ENCODE assay signal across 12 cellular contexts in genomic region chr22:21626735-21627469, GRCh38. TPM values are rescaled to one million over a fixed set of nuclear protein-coding genes. Genes with fewer than 3 reads are reported as not detected.
DNase-seq lines count a peak whose midpoint lies in the region; ATAC-seq, FAIRE-seq and TF ChIP-seq lines count a peak whose summit lies in the region.
"Had no signal": no experiment of that assay in that cellular context is flagged by ENCODE, and none has a peak within 500 bp of the region (broad histone marks: within the 10 kb centered on the region; RNA-seq: fewer than 3 reads in every experiment).

No MANE protein-coding gene starts in this region.

- RAD21 ChIA-PET in GM12878 (lab: Charles Lee; ENCODE audit: unreplicated experiment), result interaction anchor here (3.4 kb wide), 1 partner anchor 19 kb away, joined by 19 read pairs; no protein-coding TSS in a partner anchor

- H3K27me3 Mint-ChIP-seq in MCF 10A (ENCODE audit: insufficient read depth, unreplicated experiment), result no peaks in the 10 kb centered on the region
- no peaks in the 10 kb centered on the region for H3K27me3 Mint-ChIP-seq in stimulated activated naive B cell treated with anti-CD40 and anti-IgM and Interleukin-4, amounts not matched to agents 10 μg/mL and 1 μg/mL and 100 μg/mL, for 72 hours

- H3K9me3 Mint-ChIP-seq in MCF 10A (ENCODE audit: unreplicated experiment), result no peaks in the 10 kb centered on the region
- peaks cover 0 to 3% of the 10 kb centered on the region in 2 donors for H3K9me3 Mint-ChIP-seq in stimulated activated naive B cell treated with anti-CD40 and anti-IgM and Interleukin-4, amounts not matched to agents 10 μg/mL and 1 μg/mL and 100 μg/mL, for 72 hours

- no peak for FAIRE-seq in GM12878 (lab: Jason Lieb, UNC)

- H3K36me3 ChIP-seq in breast epithelium (no peaks in the 10 kb centered on the region), GM12878 (ENCODE audit: control insufficient read depth in 2 of 2, insufficient read depth in 2 of 2, low read length in 1 of 2) (peaks cover 11 to 17% of the 10 kb centered on the region in 2 experiments; a peak in 3 of 4 replicates)

- H3K27ac Mint-ChIP-seq in MCF 10A (ENCODE audit: low read depth, unreplicated experiment), result no peak overlapping the region
- peak overlapping the region; percentile 94 for H3K27ac Mint-ChIP-seq in stimulated activated naive B cell treated with anti-CD40 and anti-IgM and Interleukin-4, amounts not matched to agents 10 μg/mL and 1 μg/mL and 100 μg/mL, for 72 hours
- H3K27ac Mint-ChIP-seq: GM23338 had no signal

- peaks cover 7% of the 10 kb centered on the region for H4K20me1 ChIP-seq in GM12878 (ENCODE audit: control insufficient read depth, insufficient read depth)

- H3K4me3 ChIP-seq in breast epithelium (no peak overlapping the region), GM12878 (no peak overlapping the region)
- H3K4me3 ChIP-seq: GM23338, spleen had no signal

- POLR2A ChIA-PET in MCF 10A (lab: Yijun Ruan, JAX) (interaction anchor here (0.6 to 4.6 kb wide), 3 partner anchors 10 to 39 kb away, joined by 3 to 80 read pairs (median 6); partner anchors contain the start of gene SDF2L1), GM12878 (lab: Charles Lee) (no interaction called here)

- CTCF ChIA-PET in MCF 10A (lab: Yijun Ruan, JAX), result interaction anchor here (0.6 to 5.8 kb wide), 4 partner anchors 12 to 844 kb away, joined by 4 to 69 read pairs (median 7); partner anchors contain the start of gene SDF2L1
- CTCF ChIA-PET in GM12878 (lab: Yijun Ruan, JAX), result interaction anchor here (0.7 to 5.9 kb wide), 4 partner anchors 10 to 20 kb away, joined by 3 to 106 read pairs (median 10); partner anchors contain the start of gene SDF2L1

- in situ Hi-C loops in GM12878 (cut with MboI), result no loop called here

- no peak overlapping the region for H2AFZ ChIP-seq in GM12878 (ENCODE audit: control insufficient read depth, low read depth, low read length)
- H2AFZ ChIP-seq: GM23338 had no signal

- H3K9me3 ChIP-seq in breast epithelium (no peaks in the 10 kb centered on the region), GM12878 (replicated peaks; ENCODE audit: control insufficient read depth, insufficient read depth, low read length) (no peaks in the 10 kb centered on the region)
- H3K9me3 ChIP-seq: spleen had no signal

- DNase-seq in MCF 10A (ENCODE audit: unreplicated experiment) (no peak), breast epithelium (ENCODE audit: low spot score in 2 of 2) (no peak), NCI-H1694 treated with DMSO at 0.1 percent for 48 hours (lab: John Stamatoyannopoulos, UW) (peak; percentile 90), GM12878 (ENCODE audit: low read depth, low spot score) (no peak), HK-2 (ENCODE audit: unreplicated experiment) (no peak)
- no peak for DNase-seq in stimulated activated naive B cell treated with anti-CD40 and anti-IgM and Interleukin-4, amounts not matched to agents 10 μg/mL and 1 μg/mL and 100 μg/mL, for 72 hours
- no peak for DNase-seq in stimulated activated CD4-positive, alpha-beta T cell treated with anti-CD3 and anti-CD28 coated beads, Interleukin-2, amount 100 ng/mL, for 48 hours
- DNase-seq: dermis blood vessel endothelial cell, KG1, spleen had no signal

- no peak overlapping the region for H3K9ac ChIP-seq in GM12878 (ENCODE audit: control insufficient read depth, insufficient read depth, low read length)

- H3K27ac ChIP-seq in breast epithelium (no peak overlapping the region), GM12878 (ENCODE audit: control insufficient read depth, insufficient read depth) (no peak overlapping the region)

- TF ChIP-seq RAD21 in GM12878 (IDR thresholded peaks at IDR 0.05; ENCODE audit: insufficient read depth, low read depth, low read length), result no peak

- SMC1A ChIA-PET in GM12878 (lab: Charles Lee; ENCODE audit: uncharacterized antibody, unreplicated experiment), result no interaction called here

- 69% methylated on average over 11 of the region's 11 CpGs for WGBS in GM12878 (ENCODE audit: insufficient coverage, insufficient replicate concordance, low lambda C conversion rate, missing lambda C conversion rate)

- H3K4me1 ChIP-seq in breast epithelium (peaks cover 12 to 14% of the 10 kb centered on the region in 2 donors), GM12878 (ENCODE audit: control insufficient read depth, insufficient read depth, low read length) (peaks cover 10% of the 10 kb centered on the region; the same call in 1 of the 2 replicates)

- H3K79me2 ChIP-seq in GM12878 (ENCODE audit: control insufficient read depth, insufficient read depth, low read length), result peaks cover 27% of the 10 kb centered on the region

- no peak for TF ChIP-seq EP300 in GM12878 (IDR thresholded peaks at IDR 0.05; ENCODE audit: borderline replicate concordance in 1 of 2, control insufficient read depth in 1 of 2, low read depth in 2 of 2, low read length in 2 of 2)

- peaks cover 68% of the 10 kb centered on the region for H3K36me3 Mint-ChIP-seq in MCF 10A (ENCODE audit: insufficient read depth, unreplicated experiment)
- peaks cover 33 to 49% of the 10 kb centered on the region in 2 donors for H3K36me3 Mint-ChIP-seq in stimulated activated naive B cell treated with anti-CD40 and anti-IgM and Interleukin-4, amounts not matched to agents 10 μg/mL and 1 μg/mL and 100 μg/mL, for 72 hours

- BruUV-seq in MCF 10A (replicated peaks; lab: Mats Ljungman, UMichigan) (no TSS peak), GM12878 (replicated peaks; lab: Mats Ljungman, UMichigan) (no TSS peak)

- H3K4me3 Mint-ChIP-seq in MCF 10A (ENCODE audit: unreplicated experiment), result peak overlapping the region; percentile 86
- peak overlapping the region; percentile 23 to 94 for H3K4me3 Mint-ChIP-seq in stimulated activated naive B cell treated with anti-CD40 and anti-IgM and Interleukin-4, amounts not matched to agents 10 μg/mL and 1 μg/mL and 100 μg/mL, for 72 hours

- peaks cover 33% of the 10 kb centered on the region for H3K4me1 Mint-ChIP-seq in MCF 10A (ENCODE audit: insufficient read depth, unreplicated experiment)
- peaks cover 35 to 83% of the 10 kb centered on the region in 2 donors for H3K4me1 Mint-ChIP-seq in stimulated activated naive B cell treated with anti-CD40 and anti-IgM and Interleukin-4, amounts not matched to agents 10 μg/mL and 1 μg/mL and 100 μg/mL, for 72 hours

- no peak for ATAC-seq in GM12878
- ATAC-seq in stimulated activated naive B cell treated with anti-CD40 and anti-IgM and Interleukin-4, amounts not matched to agents 10 μg/mL and 1 μg/mL and 100 μg/mL, for 72 hours (replicated peaks), result no peak
- ATAC-seq in GM19455 (IDR thresholded peaks at IDR 0.05; ENCODE audit: unreplicated experiment), result no peak
- ATAC-seq: GM23338 had no signal

- TF ChIP-seq POLR2A in breast epithelium (IDR thresholded peaks at IDR 0.05) (no peak), GM12878 (IDR thresholded peaks at IDR 0.05; ENCODE audit: low read depth, low read length) (peak; percentile 70)

- no peaks in the 10 kb centered on the region for H3K27me3 ChIP-seq in breast epithelium
- H3K27me3 ChIP-seq in GM12878 (replicated peaks in 1 of 2; ENCODE audit: control insufficient read depth in 2 of 2, insufficient read depth in 2 of 2, low read length in 1 of 2), result no peaks in the 10 kb centered on the region
- H3K27me3 ChIP-seq: spleen had no signal

- TF ChIP-seq CTCF in MCF 10A (IDR thresholded peaks at IDR 0.05; ENCODE audit: unreplicated experiment) (no peak), breast epithelium (IDR thresholded peaks at IDR 0.05) (no peak), GM12878 (IDR thresholded peaks at IDR 0.05 in 2 of 3, conservative IDR thresholded peaks at IDR 0.05 in 1 of 3; ENCODE audit: control insufficient read depth in 2 of 3, extremely low read depth in 1 of 3, insufficient read depth in 1 of 3, low read depth in 3 of 3, low read length in 3 of 3) (no peak)

- intact Hi-C loops in MCF 10A (cut with micrococcal nuclease), result no loop called here
- intact Hi-C loops in breast epithelium (cut with DNase I; ENCODE audit: low total_unique reads), result no loop called here
- intact Hi-C loops in GM12878 (cut with micrococcal nuclease; ENCODE audit: unreplicated experiment), result no loop called here

- 0 out of 2 replicates have a peak overlapping the region, but pooled peaks have one; percentile 7 for H3K4me2 ChIP-seq in GM12878 (ENCODE audit: control insufficient read depth, insufficient read depth)
- H3K4me2 ChIP-seq: GM23338 had no signal

RNA-seq across cellular contexts. Expression of gene YDJC, which starts 2.9 kb away (rescaled TPM):
- total RNA-seq in MCF 10A (2022) (58.6 and 83.5 TPM in 2 replicates), breast epithelium (10 to 100 TPM; 15.4 to 33.2 (median 28.2) TPM), GM12878 (2014; rRNA removed) (64.1 and 75.4 TPM in 2 replicates), GM12878 (2014; rRNA removed; fragmentation: Illumina TruSeq; extraction: Trizol) (10.1 and 12.0 TPM in 2 replicates), GM12878 (2021) (55.7 and 58.4 TPM in 2 replicates)
- 37.4 and 44.8 TPM in 2 replicates for total RNA-seq in GM12878 (2013; cell fraction: nucleolus; rRNA removed)
- 4.8 TPM for polyA plus RNA-seq in GM12878 (2011; ENCODE audit: low read depth)
- polyA plus RNA-seq in GM12878 (2011; rRNA removed) (6.3 and 18.3 TPM in 2 replicates), GM12878 (2014; fragmentation: Illumina TruSeq; extraction: Trizol) (2.1 and 8.4 TPM in 2 replicates), GM12878 (2014; fragmentation: Nextera tagmentation; extraction: Ambion mirVana) (1 to 10 TPM in 1 of 2 experiments, under 1 TPM in 1; 1.00 to 4.4 TPM), GM12878 (2014; rRNA removed) (72.1 and 83.6 TPM in 2 replicates), GM12878 (2016; fragmentation: Nextera tagmentation; extraction: Ambion mirVana) (10 to 100 TPM; 68.5 to 77.6 TPM)
- 31.1 and 59.0 TPM in 2 replicates for polyA plus RNA-seq in GM12878 (2011; cell fraction: cytosol; rRNA removed)
- polyA plus RNA-seq in GM12878 (2011; cell fraction: nucleus; rRNA removed), result 60.2 and 70.8 TPM in 2 replicates
- 27.7 and 31.7 TPM in 2 replicates for polyA plus RNA-seq in GM12878 (2012)
- polyA minus RNA-seq in GM12878 (2011; rRNA and poly(A)+ RNA removed), result 5.0 and 15.1 TPM in 2 replicates
- 8.5 and 15.4 TPM in 2 replicates for polyA minus RNA-seq in GM12878 (2011; cell fraction: cytosol; rRNA and poly(A)+ RNA removed)
- 22.6 and 40.6 TPM in 2 replicates for polyA minus RNA-seq in GM12878 (2011; cell fraction: nucleus; rRNA and poly(A)+ RNA removed)

RNA-seq across cellular contexts. Expression of gene CCDC116, which starts 5.7 kb away (rescaled TPM):
- 0.21 TPM in 1 of 2 replicates, not detected in the other for total RNA-seq in MCF 10A (2022)
- under 1 TPM in 2 of 3 donors, not detected in 1; 0.15 to 0.33 TPM for total RNA-seq in breast epithelium
- 0.32 and 0.69 TPM in 2 replicates for total RNA-seq in GM12878 (2013; cell fraction: nucleolus; rRNA removed)
- total RNA-seq in GM12878 (2014; rRNA removed), result 0.05 TPM in 1 of 2 replicates, not detected in the other
- not detected in 2 replicates for total RNA-seq in GM12878 (2014; rRNA removed; fragmentation: Illumina TruSeq; extraction: Trizol)
- 0.18 and 0.29 TPM in 2 replicates for total RNA-seq in GM12878 (2021)
- not detected for polyA plus RNA-seq in GM12878 (2011; ENCODE audit: low read depth)
- polyA plus RNA-seq in GM12878 (2011; rRNA removed), result 0.04 TPM in 1 of 2 replicates, not detected in the other
- 0.09 and 0.13 TPM in 2 replicates for polyA plus RNA-seq in GM12878 (2011; cell fraction: cytosol; rRNA removed)
- 0.39 and 0.50 TPM in 2 replicates for polyA plus RNA-seq in GM12878 (2011; cell fraction: nucleus; rRNA removed)
- 0.06 TPM in 1 of 2 replicates, not detected in the other for polyA plus RNA-seq in GM12878 (2012)
- polyA plus RNA-seq in GM12878 (2014; fragmentation: Illumina TruSeq; extraction: Trizol), result 0.04 TPM in 1 of 2 replicates, not detected in the other
- polyA plus RNA-seq in GM12878 (2014; fragmentation: Nextera tagmentation; extraction: Ambion mirVana), result not detected
- 0.04 and 0.32 TPM in 2 replicates for polyA plus RNA-seq in GM12878 (2014; rRNA removed)
- not detected for polyA plus RNA-seq in GM12878 (2016; fragmentation: Nextera tagmentation; extraction: Ambion mirVana)
- 0.10 TPM in 1 of 2 replicates, not detected in the other for polyA minus RNA-seq in GM12878 (2011; rRNA and poly(A)+ RNA removed)
- not detected in 2 replicates for polyA minus RNA-seq in GM12878 (2011; cell fraction: cytosol; rRNA and poly(A)+ RNA removed)
- polyA minus RNA-seq in GM12878 (2011; cell fraction: nucleus; rRNA and poly(A)+ RNA removed), result 0.19 and 0.24 TPM in 2 replicates
- polyA plus RNA-seq: GM23338 had no signal

RNA-seq across cellular contexts. Expression of gene SDF2L1, which starts 15.2 kb away (rescaled TPM):
- total RNA-seq in MCF 10A (2022) (91.5 and 123 TPM in 2 replicates), breast epithelium (10 to 100 TPM; 23.1 to 50.1 (median 26.6) TPM), GM12878 (2014; rRNA removed) (70.2 and 109 TPM in 2 replicates), GM12878 (2014; rRNA removed; fragmentation: Illumina TruSeq; extraction: Trizol) (12.9 and 17.1 TPM in 2 replicates), GM12878 (2021) (81.4 and 90.1 TPM in 2 replicates)
- 3.6 and 5.4 TPM in 2 replicates for total RNA-seq in GM12878 (2013; cell fraction: nucleolus; rRNA removed)
- 15.5 TPM for polyA plus RNA-seq in GM12878 (2011; ENCODE audit: low read depth)
- polyA plus RNA-seq in GM12878 (2011; rRNA removed) (8.8 and 20.8 TPM in 2 replicates), GM12878 (2014; fragmentation: Illumina TruSeq; extraction: Trizol) (0.33 and 3.9 TPM in 2 replicates), GM12878 (2014; fragmentation: Nextera tagmentation; extraction: Ambion mirVana) (10 to 100 TPM in 1 of 2 experiments, 1 to 10 TPM in 1; 3.0 to 17.8 TPM), GM12878 (2014; rRNA removed) (97.9 and 134 TPM in 2 replicates), GM12878 (2016; fragmentation: Nextera tagmentation; extraction: Ambion mirVana) (100 to 1,000 TPM; 191 to 214 TPM)
- polyA plus RNA-seq in GM12878 (2011; cell fraction: cytosol; rRNA removed), result 29.8 and 63.0 TPM in 2 replicates
- 16.4 and 22.6 TPM in 2 replicates for polyA plus RNA-seq in GM12878 (2011; cell fraction: nucleus; rRNA removed)
- 49.9 and 87.0 TPM in 2 replicates for polyA plus RNA-seq in GM12878 (2012)
- polyA minus RNA-seq in GM12878 (2011; rRNA and poly(A)+ RNA removed), result 14.3 and 25.4 TPM in 2 replicates
- 12.2 and 12.8 TPM in 2 replicates for polyA minus RNA-seq in GM12878 (2011; cell fraction: cytosol; rRNA and poly(A)+ RNA removed)
- 4.4 and 8.3 TPM in 2 replicates for polyA minus RNA-seq in GM12878 (2011; cell fraction: nucleus; rRNA and poly(A)+ RNA removed)

RNA-seq across cellular contexts. Expression of gene PPIL2, which starts 38.9 kb away (rescaled TPM):
- total RNA-seq in MCF 10A (2022), result 34.4 and 41.3 TPM in 2 replicates
- total RNA-seq in breast epithelium, result 10 to 100 TPM; 23.5 to 45.6 (median 39.4) TPM
- 209 and 222 TPM in 2 replicates for total RNA-seq in GM12878 (2013; cell fraction: nucleolus; rRNA removed)
- total RNA-seq in GM12878 (2014; rRNA removed), result 27.5 and 32.3 TPM in 2 replicates
- 27.1 and 29.0 TPM in 2 replicates for total RNA-seq in GM12878 (2014; rRNA removed; fragmentation: Illumina TruSeq; extraction: Trizol)
- total RNA-seq in GM12878 (2021), result 45.1 and 47.3 TPM in 2 replicates
- 15.9 TPM for polyA plus RNA-seq in GM12878 (2011; ENCODE audit: low read depth)
- 32.4 and 57.0 TPM in 2 replicates for polyA plus RNA-seq in GM12878 (2011; rRNA removed)
- 52.5 and 59.8 TPM in 2 replicates for polyA plus RNA-seq in GM12878 (2011; cell fraction: cytosol; rRNA removed)
- polyA plus RNA-seq in GM12878 (2011; cell fraction: nucleus; rRNA removed), result 243 and 264 TPM in 2 replicates
- 30.2 and 32.0 TPM in 2 replicates for polyA plus RNA-seq in GM12878 (2012)
- 32.9 and 40.6 TPM in 2 replicates for polyA plus RNA-seq in GM12878 (2014; fragmentation: Illumina TruSeq; extraction: Trizol)
- polyA plus RNA-seq in GM12878 (2014; fragmentation: Nextera tagmentation; extraction: Ambion mirVana), result 1 to 10 TPM; 3.5 to 5.7 TPM
- polyA plus RNA-seq in GM12878 (2014; rRNA removed), result 56.8 and 63.5 TPM in 2 replicates
- polyA plus RNA-seq in GM12878 (2016; fragmentation: Nextera tagmentation; extraction: Ambion mirVana), result 10 to 100 TPM; 39.4 to 46.7 TPM
- polyA minus RNA-seq in GM12878 (2011; rRNA and poly(A)+ RNA removed), result 58.5 and 59.1 TPM in 2 replicates
- 11.9 and 12.9 TPM in 2 replicates for polyA minus RNA-seq in GM12878 (2011; cell fraction: cytosol; rRNA and poly(A)+ RNA removed)
- 64.8 and 107 TPM in 2 replicates for polyA minus RNA-seq in GM12878 (2011; cell fraction: nucleus; rRNA and poly(A)+ RNA removed)

RNA-seq across cellular contexts. Expression of gene UBE2L3, which starts 59.4 kb away (rescaled TPM):
- total RNA-seq in MCF 10A (2022) (44.2 and 49.0 TPM in 2 replicates), breast epithelium (10 to 100 TPM; 34.1 to 40.8 (median 38.3) TPM), GM12878 (2014; rRNA removed) (55.7 and 59.2 TPM in 2 replicates), GM12878 (2014; rRNA removed; fragmentation: Illumina TruSeq; extraction: Trizol) (80.2 and 85.4 TPM in 2 replicates), GM12878 (2021) (52.2 and 56.3 TPM in 2 replicates)
- 21.7 and 22.1 TPM in 2 replicates for total RNA-seq in GM12878 (2013; cell fraction: nucleolus; rRNA removed)
- 30.1 TPM for polyA plus RNA-seq in GM12878 (2011; ENCODE audit: low read depth)
- polyA plus RNA-seq in GM12878 (2011; rRNA removed) (58.8 and 62.1 TPM in 2 replicates), GM12878 (2014; fragmentation: Illumina TruSeq; extraction: Trizol) (141 and 156 TPM in 2 replicates), GM12878 (2014; fragmentation: Nextera tagmentation; extraction: Ambion mirVana) (100 to 1,000 TPM; 149 to 168 TPM), GM12878 (2014; rRNA removed) (68.6 and 73.3 TPM in 2 replicates), GM12878 (2016; fragmentation: Nextera tagmentation; extraction: Ambion mirVana) (100 to 1,000 TPM; 141 to 148 TPM)
- 37.8 and 46.6 TPM in 2 replicates for polyA plus RNA-seq in GM12878 (2011; cell fraction: cytosol; rRNA removed)
- polyA plus RNA-seq in GM12878 (2011; cell fraction: nucleus; rRNA removed), result 18.3 and 22.8 TPM in 2 replicates
- polyA plus RNA-seq in GM12878 (2012), result 43.4 and 52.4 TPM in 2 replicates
- polyA minus RNA-seq in GM12878 (2011; rRNA and poly(A)+ RNA removed), result 24.4 and 30.7 TPM in 2 replicates
- polyA minus RNA-seq in GM12878 (2011; cell fraction: cytosol; rRNA and poly(A)+ RNA removed), result 12.3 and 15.4 TPM in 2 replicates
- 6.2 and 11.0 TPM in 2 replicates for polyA minus RNA-seq in GM12878 (2011; cell fraction: nucleus; rRNA and poly(A)+ RNA removed)
